Comparison of ENCODE assay signal across 14 cellular contexts in genomic region chr13:41649659-41650058, GRCh38.
DNase-seq lines count a peak whose midpoint lies in the region; ATAC-seq, FAIRE-seq and TF ChIP-seq lines count a peak whose summit lies in the region.
"Had no signal": no experiment of that assay in that cellular context is flagged by ENCODE, and none has a peak within 500 bp of the region (broad histone marks: within the 10 kb centered on the region; RNA-seq: fewer than 3 reads in every experiment).

No MANE protein-coding gene starts in this region.

- ATAC-seq in HG02840 (IDR thresholded peaks at IDR 0.05; ENCODE audit: low FRiP score, unreplicated experiment): no peak
- ATAC-seq: left lung had no signal

- POLR2A ChIA-PET in HEK293T (lab: Yijun Ruan, JAX): no interaction called here

- no peak for FAIRE-seq in keratinocyte (lab: Jason Lieb, UNC)
- FAIRE-seq: D721Med had no signal

- H3K4me2 ChIP-seq in keratinocyte (ENCODE audit: control insufficient read depth, extremely low read depth, insufficient read depth, low read depth, low read length): no peak overlapping the region

- no peaks in the 10 kb centered on the region for H3K79me2 ChIP-seq in keratinocyte (ENCODE audit: control insufficient read depth, insufficient read depth, low read length)

- TF ChIP-seq CTCF in AG09319 (IDR thresholded peaks at IDR 0.05; ENCODE audit: low read depth, low read length): peak; percentile 11; the same call in 1 of the 2 replicates
- peak; percentile 58 for TF ChIP-seq CTCF in astrocyte of the spinal cord (IDR thresholded peaks at IDR 0.05; ENCODE audit: low read depth, low read length)
- peak; percentile 37 to 45 (median 38) for TF ChIP-seq CTCF in keratinocyte (optimal IDR thresholded peaks at IDR 0.05 in 1 of 3, IDR thresholded peaks at IDR 0.05 in 1 of 3, conservative IDR thresholded peaks at IDR 0.05 in 1 of 3; ENCODE audit: extremely low read depth in 1 of 3, insufficient read depth in 2 of 3, low read length in 3 of 3)

- H3K9ac ChIP-seq in keratinocyte (ENCODE audit: control insufficient read depth, extremely low read depth, insufficient read depth, low read length): no peak overlapping the region

- no peaks in the 10 kb centered on the region for H4K20me1 ChIP-seq in keratinocyte (ENCODE audit: control insufficient read depth, extremely low read depth, insufficient read depth, low read length)

- no peaks in the 10 kb centered on the region for H3K9me3 ChIP-seq in keratinocyte (ENCODE audit: control insufficient read depth, low read depth, low read length)
- H3K9me3 ChIP-seq: left lung had no signal

- in situ Hi-C loops in astrocyte of the spinal cord (cut with HindIII; ENCODE audit: low sequenced_read_pairs): no loop called here

- H2AFZ ChIP-seq in keratinocyte (ENCODE audit: control insufficient read depth, low read length): no peak overlapping the region

- dilution Hi-C loops in keratinocyte (cut with MboI; ENCODE audit: extremely low pct_ligation_motif_present, low sequenced_read_pairs): no loop called here

- H3K4me3 ChIP-seq in astrocyte of the spinal cord (ENCODE audit: low read depth, low read length) (no peak overlapping the region), keratinocyte (ENCODE audit: control insufficient read depth in 2 of 3, extremely low read depth in 1 of 3, insufficient read depth in 2 of 3, low read depth in 1 of 3, low read length in 3 of 3) (no peak overlapping the region)
- H3K4me3 ChIP-seq: left lung, skin epidermis had no signal

- H3K9me1 ChIP-seq in keratinocyte (ENCODE audit: control insufficient read depth, extremely low read depth, insufficient read depth, low read length): no peaks in the 10 kb centered on the region

- CTCF ChIA-PET in HEK293T (lab: Yijun Ruan, JAX): interaction anchor here (0.6 kb wide), 2 partner anchors 165 to 362 kb away, joined by 4 to 11 read pairs; no protein-coding TSS in a partner anchor

- DNase-seq in AG09319 (ENCODE audit: extremely low read depth, low read depth): no peak
- DNase-seq in HEK293T (ENCODE audit: extremely low spot score): peak; percentile 38
- DNase-seq in astrocyte of the spinal cord (ENCODE audit: low read depth, low spot score): peak; percentile 55
- DNase-seq in keratinocyte (ENCODE audit: low read depth, low spot score): no peak
- no peak for DNase-seq in activated CD4-positive, alpha-beta T cell treated with anti-CD3 and anti-CD28 coated beads for 48 hours
- no peak for DNase-seq in hypothalamus (lab: John Stamatoyannopoulos, UW)
- DNase-seq in HuH-7.5 (ENCODE audit: low spot score): no peak
- DNase-seq: activated T-cell treated with anti-CD3 and anti-CD28 coated beads, Interleukin-2, amount 50 U/mL, for 1 hour; cortex of kidney; left lung; NCI-H69 had no signal

- H3K36me3 ChIP-seq in keratinocyte (ENCODE audit: control insufficient read depth in 2 of 2, extremely low read depth in 1 of 2, insufficient read depth in 2 of 2, low read length in 2 of 2): peaks cover 0 to 2% of the 10 kb centered on the region in 2 experiments
- H3K36me3 ChIP-seq: left lung had no signal

- H3K4me1 ChIP-seq in keratinocyte (ENCODE audit: control insufficient read depth, extremely low read depth, insufficient read depth, low read length): peaks cover 4% of the 10 kb centered on the region

- H3K27ac ChIP-seq in keratinocyte (ENCODE audit: control insufficient read depth, insufficient read depth, low read length): no peak overlapping the region

- no peaks in the 10 kb centered on the region for H3K27me3 ChIP-seq in keratinocyte (ENCODE audit: control insufficient read depth, extremely low read depth, insufficient read depth, low read length)
- H3K27me3 ChIP-seq: left lung had no signal

TF ChIP-seq in HEK293T, 16 proteins besides CTCF, POLR2A, EP300 and RAD21:
- no peak for TF ChIP-seq SUZ12 (IDR thresholded peaks at IDR 0.05)

Comparison
In these comparisons a context has a peak if more than half of its experiments do, and no peak if none do; other contexts are left out.
1. DNase-seq: peak in HEK293T (single experiment) and astrocyte of the spinal cord (single experiment); none in AG09319 (single experiment), keratinocyte (single experiment), activated CD4-positive, alpha-beta T cell treated with anti-CD3 and anti-CD28 coated beads for 48 hours (single experiment), hypothalamus (0 of 51) and HuH-7.5 (single experiment).
2. Peak in every context shown above with its lines, with median percentiles within 50 percentile points of each other: CTCF ChIP-seq.